ENCODE assay signal across 8 cellular contexts in genomic region chr1:154819628-154820590, GRCh38. TPM values are rescaled to one million over a fixed set of nuclear protein-coding genes. Genes with fewer than 3 reads are reported as not detected.
A peak's percentile ranks its signal among the peaks of the same experiment; 100 is the strongest.
DNase-seq lines count a peak whose midpoint lies in the region; ATAC-seq, FAIRE-seq and TF ChIP-seq lines count a peak whose summit lies in the region.

No MANE protein-coding gene starts in this region.

- H2AK5ac ChIP-seq in trophoblast cell (ENCODE audit: low read length), result no peak overlapping the region

- no peak overlapping the region for H3K4me3 ChIP-seq in trophoblast cell (ENCODE audit: low read depth, low read length)
- no peak overlapping the region for H3K4me3 ChIP-seq in prostate gland

- no peak overlapping the region for H3K18ac ChIP-seq in trophoblast cell (ENCODE audit: low read length)

- TF ChIP-seq POLR2A in prostate gland (IDR thresholded peaks at IDR 0.05), result no peak

- TF ChIP-seq CTCF in prostate gland (IDR thresholded peaks at IDR 0.05), result peak in 1 of 4 experiments; percentile 32

- H3K4ac ChIP-seq in trophoblast cell (ENCODE audit: low read depth, low read length), result no peak overlapping the region

- H3K4me1 ChIP-seq in trophoblast cell (ENCODE audit: control insufficient read depth in 1 of 2, insufficient read depth in 2 of 2, low read length in 2 of 2), result no peaks in the 10 kb centered on the region
- H3K4me1 ChIP-seq in prostate gland (replicated peaks), result no peaks in the 10 kb centered on the region

- H2AFZ ChIP-seq in trophoblast cell (ENCODE audit: insufficient read depth, low read length, poor library complexity), result no peak overlapping the region

- no CpG with 5 or more reads among the region's 7 CpGs for WGBS in trophoblast cell (ENCODE audit: extremely low coverage, insufficient coverage, insufficient read length)
- WGBS in prostate gland, result 74% methylated on average over 7 of the region's 7 CpGs

- H2BK120ac ChIP-seq in trophoblast cell (ENCODE audit: insufficient read depth, low read length, poor library complexity), result no peak overlapping the region

- ATAC-seq in esophagus mucosa (peak; percentile 46), HG02763 (IDR thresholded peaks at IDR 0.05; ENCODE audit: unreplicated experiment) (no peak)

- no peak overlapping the region for H3K9ac ChIP-seq in trophoblast cell (ENCODE audit: low read length)

- H2BK5ac ChIP-seq in trophoblast cell (ENCODE audit: low read depth, low read length, poor library complexity), result no peak overlapping the region

- H3K79me1 ChIP-seq in trophoblast cell (ENCODE audit: low read length), result no peaks in the 10 kb centered on the region

- H4K91ac ChIP-seq in trophoblast cell (ENCODE audit: low read depth, low read length), result no peak overlapping the region

- intact Hi-C loops in prostate gland (cut with DNase I), result loop anchor here (5.0 kb wide), 1 partner anchor 73 kb away; no protein-coding TSS in a partner anchor

- DNase-seq in AG08395 (ENCODE audit: low spot score) (peak; percentile 33), GM18507 (ENCODE audit: extremely low spot score, insufficient read length, low read depth) (no peak), SIG-M5 treated with dmso at 0.1 percent for 504 hours (lab: John Stamatoyannopoulos, UW; ENCODE audit: unreplicated experiment) (peak; percentile 81), trophoblast cell (peak; percentile 35 to 60), ecto neural progenitor cell (ENCODE audit: low spot score) (no peak), prostate gland (ENCODE audit: low spot score) (no peak)

- H3K14ac ChIP-seq in trophoblast cell (ENCODE audit: low read length), result no peak overlapping the region

- FAIRE-seq in GM18507 (lab: Jason Lieb, UNC), result peak; percentile 76

- H4K8ac ChIP-seq in trophoblast cell (ENCODE audit: low read depth, low read length), result no peak overlapping the region

- H3K23ac ChIP-seq in trophoblast cell (ENCODE audit: low read length), result no peak overlapping the region

- H3K27me3 ChIP-seq in trophoblast cell (ENCODE audit: insufficient read depth, low read length) (no peaks in the 10 kb centered on the region), prostate gland (replicated peaks; ENCODE audit: insufficient read depth) (no peaks in the 10 kb centered on the region)

- no peaks in the 10 kb centered on the region for H3K79me2 ChIP-seq in trophoblast cell (ENCODE audit: control insufficient read depth, insufficient read depth, low read length, poor library complexity)

- H3K9me3 ChIP-seq in trophoblast cell (ENCODE audit: insufficient read depth, low read depth, low read length) (no peaks in the 10 kb centered on the region), prostate gland (no peaks in the 10 kb centered on the region)

- H2BK12ac ChIP-seq in trophoblast cell (ENCODE audit: low read length), result no peak overlapping the region

- H3K27ac ChIP-seq in trophoblast cell (ENCODE audit: low read depth, low read length) (no peak overlapping the region), prostate gland (no peak overlapping the region)

- no peak overlapping the region for H3K4me2 ChIP-seq in trophoblast cell (ENCODE audit: low read length)

- H4K12ac ChIP-seq in trophoblast cell (ENCODE audit: low read depth, low read length), result no peak overlapping the region

- no peaks in the 10 kb centered on the region for H3K36me3 ChIP-seq in trophoblast cell (ENCODE audit: control insufficient read depth in 1 of 2, insufficient read depth in 2 of 2, low read length in 2 of 2)
- no peaks in the 10 kb centered on the region for H3K36me3 ChIP-seq in prostate gland

RNA-seq across cellular contexts. Expression of gene KCNN3, which starts 50.2 kb away (rescaled TPM):
- 0.28 TPM for total RNA-seq in esophagus mucosa
- 0.06 and 0.08 TPM in 2 replicates for polyA plus RNA-seq in trophoblast cell (2013)
- total RNA-seq in prostate gland, result 1 to 10 TPM; 1.2 to 3.0 TPM

Comparison
In these comparisons a context has a peak if more than half of its experiments do, and no peak if none do; other contexts are left out.
1. DNase-seq: peak in AG08395 (single experiment), SIG-M5 treated with dmso at 0.1 percent for 504 hours (single experiment) and trophoblast cell (2 of 2); none in GM18507 (single experiment), ecto neural progenitor cell (single experiment) and prostate gland (single experiment).